In the genomic region with DNA sequence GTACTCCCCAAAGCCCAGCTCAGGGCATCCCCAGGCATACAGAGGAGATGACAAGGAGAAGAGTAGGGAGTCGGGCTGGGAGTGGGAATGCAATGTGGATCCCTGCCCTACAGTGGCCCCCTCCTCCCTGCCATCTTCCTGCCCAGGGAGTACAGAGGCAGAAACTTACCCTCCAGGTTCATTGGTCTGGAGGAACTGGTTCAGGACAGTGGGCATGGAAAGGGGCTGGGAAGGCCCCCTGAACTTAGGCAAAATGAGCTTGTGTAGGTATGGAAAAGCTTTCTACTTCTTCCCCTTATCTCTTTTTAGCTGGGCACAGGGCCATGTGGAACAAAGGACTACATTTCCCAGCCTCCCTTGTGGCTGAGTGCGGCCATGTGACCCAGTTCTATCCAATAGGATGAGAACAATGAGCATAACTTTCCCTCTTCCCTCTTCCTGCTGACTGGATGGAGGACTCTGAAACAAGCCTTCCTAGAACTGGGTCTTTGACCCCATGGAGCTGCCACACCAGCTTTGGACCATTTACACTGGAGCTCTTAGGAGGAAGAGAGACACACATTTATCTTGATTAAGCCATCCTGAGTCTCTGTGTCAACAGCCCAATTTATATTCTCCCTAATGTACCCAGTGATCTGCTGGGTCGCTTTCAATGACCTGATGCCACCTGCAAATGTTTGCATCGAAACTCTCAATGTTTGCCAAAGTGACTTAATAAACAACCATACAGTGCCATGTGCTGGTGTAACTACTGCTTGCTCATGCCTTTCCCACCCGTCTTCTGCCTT, we compare ENCODE assay signal across 8 cellular contexts. TPM values are rescaled to one million over a fixed set of nuclear protein-coding genes. Genes with fewer than 3 reads are reported as not detected.
A peak's percentile ranks its signal among the peaks of the same experiment; 100 is the strongest.
DNase-seq lines count a peak whose midpoint lies in the region; ATAC-seq and TF ChIP-seq lines count a peak whose summit lies in the region.

No MANE protein-coding gene starts in this region.

- DNase-seq in Ammon's horn (ENCODE audit: low spot score), result peak; percentile 91
- peak; percentile 78 for DNase-seq in NCI-H1105 treated with DMSO at 0.1 percent for 48 hours (lab: John Stamatoyannopoulos, UW)
- peak; percentile 84 for DNase-seq in SK-N-SH
- DNase-seq in dermis microvascular lymphatic vessel endothelial cell (ENCODE audit: low read depth in 2 of 2), result peak; percentile 60 to 67
- DNase-seq in medulla oblongata (ENCODE audit: extremely low spot score), result peak; percentile 87
- peak; percentile 65 to 75 for DNase-seq in uterus

- no peak overlapping the region for H3K4me2 ChIP-seq in SK-N-SH

- TF ChIP-seq CTCF in SK-N-SH (IDR thresholded peaks at IDR 0.05) (no peak), uterus (IDR thresholded peaks at IDR 0.05) (peak in 1 of 4 experiments; percentile 1)

- CTCF ChIA-PET in SK-N-SH (lab: Yijun Ruan, JAX), result interaction anchor here (0.8 to 8.9 kb wide), 12 partner anchors 17 to 141 kb away, joined by 3 to 73 read pairs (median 3); no protein-coding TSS in a partner anchor

- POLR2A ChIA-PET in SK-N-SH (lab: Yijun Ruan, JAX), result interaction anchor here (0.8 to 1.4 kb wide), 2 partner anchors 87 to 96 kb away, joined by 3 to 5 read pairs; no protein-coding TSS in a partner anchor

- H3K9me3 ChIP-seq in SK-N-SH (no peaks in the 10 kb centered on the region), uterus (no peaks in the 10 kb centered on the region)

- TF ChIP-seq POLR2A in uterus (IDR thresholded peaks at IDR 0.05), result no peak

- peak overlapping the region; percentile 89 for H2AFZ ChIP-seq in SK-N-SH (ENCODE audit: low read depth)

- TF ChIP-seq EP300 in SK-N-SH (IDR thresholded peaks at IDR 0.05; ENCODE audit: borderline replicate concordance in 1 of 2, low read depth in 1 of 2, low read length in 1 of 2), result no peak

- peak; percentile 42 for ATAC-seq in GM19043 (IDR thresholded peaks at IDR 0.05; ENCODE audit: low read depth, unreplicated experiment)
- ATAC-seq in GM19324 (IDR thresholded peaks at IDR 0.05; ENCODE audit: low FRiP score, unreplicated experiment), result no peak

- H4K20me1 ChIP-seq in SK-N-SH (ENCODE audit: insufficient read depth), result no peaks in the 10 kb centered on the region

- H3F3A ChIP-seq in SK-N-SH (replicated peaks; ENCODE audit: insufficient read depth), result no peaks in the 10 kb centered on the region

- TF ChIP-seq RAD21 in SK-N-SH (IDR thresholded peaks at IDR 0.05; ENCODE audit: low read length), result no peak

- H3K4me1 ChIP-seq in SK-N-SH (ENCODE audit: control insufficient read depth in 1 of 2, insufficient read depth in 2 of 2, low read depth in 1 of 2, low read length in 1 of 2) (peaks cover 0 to 26% of the 10 kb centered on the region in 2 experiments; a peak in 1 of 4 replicates), uterus (peaks cover 0 to 4% of the 10 kb centered on the region in 2 donors)

- intact Hi-C loops in uterus (cut with DNase I; ENCODE audit: low total_unique reads), result loop anchor here (10.0 kb wide), 1 partner anchor 104 kb away; no protein-coding TSS in a partner anchor

- no peaks in the 10 kb centered on the region for H3K27me3 ChIP-seq in SK-N-SH (ENCODE audit: insufficient read depth)
- H3K27me3 ChIP-seq in uterus, result no peaks in the 10 kb centered on the region

- no peak overlapping the region for H3K4me3 ChIP-seq in SK-N-SH (ENCODE audit: low read depth in 2 of 2, low read length in 1 of 2)
- no peak overlapping the region for H3K4me3 ChIP-seq in uterus

- no peaks in the 10 kb centered on the region for H3K9me2 ChIP-seq in SK-N-SH

- WGBS in SK-N-SH (ENCODE audit: low lambda C conversion rate), result 64% methylated on average over 5 of the region's 5 CpGs

- H3K27ac ChIP-seq in SK-N-SH (ENCODE audit: low read depth in 2 of 2, low read length in 1 of 2) (peak overlapping the region in 1 of 2 experiments; percentile 54; a peak in 2 of 4 replicates), uterus (peak overlapping the region in 1 of 2 donors; percentile 44)

- H3K36me3 ChIP-seq in SK-N-SH (replicated peaks in 1 of 2; ENCODE audit: control insufficient read depth in 1 of 2, insufficient read depth in 2 of 2, low read length in 1 of 2), result no peaks in the 10 kb centered on the region
- H3K36me3 ChIP-seq in uterus, result no peaks in the 10 kb centered on the region

- H3K9ac ChIP-seq in SK-N-SH, result no peak overlapping the region

- no peaks in the 10 kb centered on the region for H3K79me2 ChIP-seq in SK-N-SH (ENCODE audit: insufficient read depth)

TF ChIP-seq in SK-N-SH, 30 proteins besides CTCF, POLR2A, EP300 and RAD21:
- TF ChIP-seq, protein P1, sequence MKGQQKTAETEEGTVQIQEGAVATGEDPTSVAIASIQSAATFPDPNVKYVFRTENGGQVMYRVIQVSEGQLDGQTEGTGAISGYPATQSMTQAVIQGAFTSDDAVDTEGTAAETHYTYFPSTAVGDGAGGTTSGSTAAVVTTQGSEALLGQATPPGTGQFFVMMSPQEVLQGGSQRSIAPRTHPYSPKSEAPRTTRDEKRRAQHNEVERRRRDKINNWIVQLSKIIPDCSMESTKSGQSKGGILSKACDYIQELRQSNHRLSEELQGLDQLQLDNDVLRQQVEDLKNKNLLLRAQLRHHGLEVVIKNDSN (IDR thresholded peaks at IDR 0.05; ENCODE audit: borderline replicate concordance, low read depth), result peak; percentile 99
- TF ChIP-seq POLR2AphosphoS5 (IDR thresholded peaks at IDR 0.05; ENCODE audit: low read depth, low read length), result no peak
- TF ChIP-seq SMC3 (IDR thresholded peaks at IDR 0.05; ENCODE audit: low read depth, low read length), result no peak
- TF ChIP-seq, protein P2, sequence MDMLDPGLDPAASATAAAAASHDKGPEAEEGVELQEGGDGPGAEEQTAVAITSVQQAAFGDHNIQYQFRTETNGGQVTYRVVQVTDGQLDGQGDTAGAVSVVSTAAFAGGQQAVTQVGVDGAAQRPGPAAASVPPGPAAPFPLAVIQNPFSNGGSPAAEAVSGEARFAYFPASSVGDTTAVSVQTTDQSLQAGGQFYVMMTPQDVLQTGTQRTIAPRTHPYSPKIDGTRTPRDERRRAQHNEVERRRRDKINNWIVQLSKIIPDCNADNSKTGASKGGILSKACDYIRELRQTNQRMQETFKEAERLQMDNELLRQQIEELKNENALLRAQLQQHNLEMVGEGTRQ (IDR thresholded peaks at IDR 0.05; ENCODE audit: borderline replicate concordance, low read depth, low read length), result peak; percentile 86
- TF ChIP-seq GABPA (IDR thresholded peaks at IDR 0.05; ENCODE audit: low read depth), result peak; percentile 38; the same call in 1 of the 2 replicates
- TF ChIP-seq RCOR1 (IDR thresholded peaks at IDR 0.05; ENCODE audit: low read length), result 0 out of 2 replicates have a peak, but pooled peaks have one; percentile 25
- TF ChIP-seq MXI1 (IDR thresholded peaks at IDR 0.05; ENCODE audit: low read depth, low read length), result peak; percentile 38; the same call in 1 of the 2 replicates
- peak; percentile 87 for TF ChIP-seq ELF1 (IDR thresholded peaks at IDR 0.05)
- TF ChIP-seq NFIC (IDR thresholded peaks at IDR 0.05; ENCODE audit: borderline replicate concordance), result peak; percentile 7; the same call in 1 of the 2 replicates
- no peak for TF ChIP-seq CHD2 (IDR thresholded peaks at IDR 0.05; ENCODE audit: low read length, partially characterized antibody)

RNA-seq across cellular contexts. Expression of gene HMCN2, which starts 25.0 kb away (rescaled TPM):
- 0.15 and 0.28 TPM in 2 replicates for polyA plus RNA-seq in SK-N-SH (2012; rRNA removed)
- 0.04 and 0.06 TPM in 2 replicates for polyA plus RNA-seq in SK-N-SH (2012; cell fraction: cytosol; rRNA removed)
- 0.55 and 0.56 TPM in 2 replicates for polyA plus RNA-seq in SK-N-SH (2012; cell fraction: nucleus; rRNA removed)
- total RNA-seq in dermis microvascular lymphatic vessel endothelial cell (under 0.01 TPM in 1 of 2 replicates, not detected in the other), uterus (10 to 100 TPM in 3 of 4 donors, 1 to 10 TPM in 1; 1.8 to 46.7 (median 24.4) TPM)
